ENCODE assay signal across 8 cellular contexts in the genomic region with DNA sequence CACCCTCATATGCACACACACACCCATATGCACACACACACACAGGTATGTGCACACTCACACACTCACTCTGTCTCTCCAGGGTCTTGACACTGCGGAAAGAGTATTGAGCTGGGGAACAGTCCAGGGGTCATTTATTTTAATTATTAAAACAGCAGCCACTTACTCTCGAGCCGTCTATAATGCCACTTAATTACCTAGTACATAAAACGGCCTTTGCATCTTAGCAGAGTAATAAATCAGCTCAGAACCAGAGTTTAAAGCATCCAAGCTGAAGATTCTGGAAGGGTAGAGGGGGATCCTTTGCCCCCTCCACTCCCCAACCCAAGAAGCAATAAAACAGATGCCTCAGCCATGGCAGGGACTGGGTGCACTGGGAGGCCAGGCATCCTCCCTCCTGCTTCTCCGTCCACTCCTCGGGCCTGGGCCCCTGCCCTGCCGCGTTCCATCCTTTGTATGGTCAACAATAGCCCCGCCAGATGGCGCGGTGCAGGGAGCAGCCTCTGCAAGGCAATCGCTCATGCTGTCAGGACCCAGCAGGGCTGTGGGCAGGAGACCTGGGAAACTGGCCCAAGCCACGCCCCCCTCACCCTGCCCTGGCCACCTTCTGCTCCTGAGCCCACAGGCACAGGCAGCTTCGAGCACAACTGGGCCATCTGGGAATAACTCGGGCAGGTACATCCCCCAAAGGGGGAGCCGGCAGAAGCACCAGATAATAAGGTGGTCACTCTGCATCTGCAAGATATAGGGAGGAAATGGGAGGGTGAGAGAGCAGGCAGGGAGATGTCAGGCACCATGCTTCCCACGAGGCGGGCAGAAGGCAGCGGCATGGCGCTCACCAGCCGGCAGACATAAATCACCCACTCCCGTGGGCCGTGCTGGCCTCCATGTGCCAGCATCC. TPM values are rescaled to one million over a fixed set of nuclear protein-coding genes. Genes with fewer than 3 reads are reported as not detected.
DNase-seq lines count a peak whose midpoint lies in the region; ATAC-seq lines count a peak whose summit lies in the region.

No MANE protein-coding gene starts in this region.

- DNase-seq in HT1080 (ENCODE audit: low read depth) (peak; percentile 60), SK-MEL-5 (ENCODE audit: low read depth, low spot score) (peak; percentile 79), Right ventricle myocardium inferior (ENCODE audit: missing footprints) (peak; percentile 84), posterior vena cava (ENCODE audit: low spot score) (peak; percentile 90), NAMALWA (ENCODE audit: low spot score) (no peak)
- no peak for DNase-seq in activated effector memory CD4-positive, alpha-beta T cell treated with Interleukin-2 at 50 U/mL for 16 hours
- no peak for DNase-seq in stimulated activated CD4-positive, alpha-beta T cell treated with anti-CD3 and anti-CD28 coated beads, Interleukin-1b, Interleukin-23, amount 100 ng/mL, for 48 hours

- intact Hi-C loops in Right ventricle myocardium inferior (cut with DNase I): loop anchor here (5.0 kb wide), 1 partner anchor 41 kb away; no protein-coding TSS in a partner anchor
- intact Hi-C loops in posterior vena cava (cut with DNase I): no loop called here

- ATAC-seq in Right ventricle myocardium inferior: peak; percentile 81
- ATAC-seq in HG02938 (IDR thresholded peaks at IDR 0.05; ENCODE audit: unreplicated experiment): no peak

- in situ Hi-C loops in SK-MEL-5 (cut with HindIII; ENCODE audit: low pct_unique_long_range_greater_than_20kb, low sequenced_read_pairs): no loop called here

RNA-seq across cellular contexts. Expression of a gene that starts 40.9 kb away (rescaled TPM):
- total RNA-seq in HT1080 (2014; rRNA removed; shearing (Covaris generic)): 48.7 and 52.7 TPM in 2 replicates
- polyA plus RNA-seq in HT1080 (2015; cell fraction: cytosol; rRNA removed): 23.7 and 28.0 TPM in 2 replicates
- 21.6 and 24.8 TPM in 2 replicates for polyA plus RNA-seq in HT1080 (2015; cell fraction: nucleus; rRNA removed)
- total RNA-seq in SK-MEL-5 (2014; rRNA removed; shearing (Covaris generic)): 10.8 and 11.2 TPM in 2 replicates
- 20.4 and 32.0 TPM in 2 replicates for polyA plus RNA-seq in SK-MEL-5 (2015; cell fraction: cytosol; rRNA removed)
- 11.4 and 15.4 TPM in 2 replicates for polyA plus RNA-seq in SK-MEL-5 (2015; cell fraction: nucleus; rRNA removed)
- total RNA-seq in Right ventricle myocardium inferior: 53.1 TPM
- 10 to 100 TPM; 19.8 to 28.2 TPM for total RNA-seq in posterior vena cava

Comparison
In these comparisons a context has a peak if more than half of its experiments do, and no peak if none do; other contexts are left out.
1. DNase-seq: peak in HT1080 (single experiment), SK-MEL-5 (single experiment), Right ventricle myocardium inferior (single experiment) and posterior vena cava (single experiment); none in NAMALWA (single experiment), activated effector memory CD4-positive, alpha-beta T cell treated with Interleukin-2 at 50 U/mL for 16 hours (single experiment) and stimulated activated CD4-positive, alpha-beta T cell treated with anti-CD3 and anti-CD28 coated beads, Interleukin-1b, Interleukin-23, amount 100 ng/mL, for 48 hours (single experiment).